Comparison of ENCODE assay signal across 8 cellular contexts in the genomic region with DNA sequence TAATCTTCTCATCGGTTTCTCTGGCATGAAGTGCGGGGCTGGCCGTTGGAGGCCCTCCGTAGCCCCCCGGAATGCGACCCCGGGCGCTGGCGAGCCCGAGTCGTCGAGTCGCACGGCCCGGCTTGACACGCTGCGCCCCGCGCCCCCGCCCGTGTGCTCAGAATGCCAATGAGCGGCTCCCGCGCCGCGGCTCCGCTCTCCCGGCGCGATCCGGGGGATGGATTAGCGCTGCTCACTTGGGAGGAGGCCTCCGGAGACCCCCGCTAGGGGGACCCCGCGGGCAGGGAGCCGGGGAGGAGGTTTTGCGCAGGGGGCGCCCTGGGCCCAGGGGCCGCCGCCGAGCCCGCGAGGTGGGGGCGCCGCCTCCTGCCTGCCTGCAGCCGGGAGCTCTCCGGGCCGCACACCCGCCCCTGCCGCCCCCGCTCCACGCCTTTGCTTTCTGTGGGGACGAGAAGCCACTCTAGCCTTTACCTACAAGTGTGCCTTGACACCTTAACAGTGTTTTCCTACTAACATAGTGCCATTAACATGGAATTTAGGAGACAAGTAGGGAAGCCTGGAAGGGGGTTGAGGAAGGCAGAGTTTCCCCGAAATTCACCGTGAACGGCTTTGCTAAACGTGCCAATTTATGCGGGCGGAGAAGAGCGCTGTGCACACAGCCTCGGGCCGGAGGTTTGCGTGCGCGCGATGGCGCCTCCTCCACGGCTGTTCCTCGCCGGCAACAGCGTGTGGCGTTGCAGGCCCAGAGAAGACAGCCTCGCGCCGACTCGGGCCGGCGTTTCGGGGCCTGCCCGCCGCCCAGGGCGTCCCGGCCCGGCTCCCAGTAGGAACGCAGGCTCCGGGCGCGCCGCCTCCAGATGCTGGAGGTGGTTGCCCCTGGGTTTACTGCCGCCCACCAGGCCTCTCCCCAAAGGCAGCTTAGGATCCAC. TPM values are rescaled to one million over a fixed set of nuclear protein-coding genes. Genes with fewer than 3 reads are reported as not detected.
DNase-seq lines count a peak whose midpoint lies in the region; ATAC-seq and TF ChIP-seq lines count a peak whose summit lies in the region.

No MANE protein-coding gene starts in this region.

- DNase-seq in BE2C (peak; percentile 86), MG63 (peak; percentile 67), lung microvascular endothelial cell (ENCODE audit: low read depth in 2 of 2) (peak; percentile 84), OCI-M2 (lab: John Stamatoyannopoulos, UW; ENCODE audit: unreplicated experiment) (no peak)
- peak; percentile 78 for DNase-seq in activated CD4-positive, alpha-beta T cell treated with anti-CD3 and anti-CD28 coated beads for 36 hours
- peak; percentile 25 for DNase-seq in stimulated activated CD8-positive, alpha-beta memory T cell treated with anti-CD3 and anti-CD28 coated beads, Interleukin-15, amount 100 ng/mL, for 24 hours (ENCODE audit: low read depth)

- CTCF ChIA-PET in activated CD4-positive, alpha-beta T cell treated with anti-CD3 and anti-CD28 coated beads for 36 hours (lab: Charles Lee), result no interaction called here

- POLR2A ChIA-PET in activated CD4-positive, alpha-beta T cell treated with anti-CD3 and anti-CD28 coated beads for 36 hours (lab: Charles Lee), result no interaction called here

- ATAC-seq in GM19351 (IDR thresholded peaks at IDR 0.05; ENCODE audit: unreplicated experiment), result peak; percentile 41
- ATAC-seq in activated CD4-positive, alpha-beta T cell treated with anti-CD3 and anti-CD28 coated beads for 36 hours, result peak; percentile 78

- no peaks in the 10 kb centered on the region for H3K36me3 Mint-ChIP-seq in activated CD4-positive, alpha-beta T cell treated with anti-CD3 and anti-CD28 coated beads for 36 hours (ENCODE audit: low read depth)
- H3K36me3 Mint-ChIP-seq in dendritic cell treated with granulocyte-macrophage colony-stimulating factor and Interleukin-4, amounts not matched to agents 40 ng/mL and 50 ng/mL, for 4 days (ENCODE audit: low read depth), result no peaks in the 10 kb centered on the region

- peaks cover 18% of the 10 kb centered on the region for H3K4me1 Mint-ChIP-seq in activated CD4-positive, alpha-beta T cell treated with anti-CD3 and anti-CD28 coated beads for 36 hours
- peaks cover 34% of the 10 kb centered on the region for H3K4me1 Mint-ChIP-seq in dendritic cell treated with granulocyte-macrophage colony-stimulating factor and Interleukin-4, amounts not matched to agents 40 ng/mL and 50 ng/mL, for 4 days (ENCODE audit: low read depth)

- H3K4me3 ChIP-seq in BE2C (ENCODE audit: low read depth, low read length) (peak overlapping the region; percentile 59), MG63 (no peak overlapping the region)

- TF ChIP-seq CTCF in BE2C (IDR thresholded peaks at IDR 0.05; ENCODE audit: low read depth, low read length), result peak; percentile 65

- H3K27me3 ChIP-seq in BE2C, result peaks cover 92% of the 10 kb centered on the region
- peaks cover 5% of the 10 kb centered on the region; the same call in 1 of the 2 replicates for H3K27me3 ChIP-seq in MG63

- H3K36me3 ChIP-seq in BE2C (no peaks in the 10 kb centered on the region), MG63 (no peaks in the 10 kb centered on the region)

- peaks cover 52% of the 10 kb centered on the region for H3K27me3 Mint-ChIP-seq in activated CD4-positive, alpha-beta T cell treated with anti-CD3 and anti-CD28 coated beads for 36 hours
- H3K27me3 Mint-ChIP-seq in dendritic cell treated with granulocyte-macrophage colony-stimulating factor and Interleukin-4, amounts not matched to agents 40 ng/mL and 50 ng/mL, for 4 days, result peaks cover 84% of the 10 kb centered on the region

- H3K9me3 ChIP-seq in BE2C (no peaks in the 10 kb centered on the region; the same call in 1 of the 2 replicates), MG63 (no peaks in the 10 kb centered on the region)

- no peak overlapping the region for H3K27ac Mint-ChIP-seq in activated CD4-positive, alpha-beta T cell treated with anti-CD3 and anti-CD28 coated beads for 36 hours
- no peak overlapping the region for H3K27ac Mint-ChIP-seq in dendritic cell treated with granulocyte-macrophage colony-stimulating factor and Interleukin-4, amounts not matched to agents 40 ng/mL and 50 ng/mL, for 4 days

- H3K4me1 ChIP-seq in BE2C, result no peaks in the 10 kb centered on the region

- intact Hi-C loops in activated CD4-positive, alpha-beta T cell treated with anti-CD3 and anti-CD28 coated beads for 36 hours (cut with DNase I, micrococcal nuclease), result loop anchor here (1.0 to 10.0 kb wide), 12 partner anchors 157 to 1470 kb away; partner anchors contain the start of gene EN2 (in 1 of the 2)
- intact Hi-C loops in dendritic cell treated with granulocyte-macrophage colony-stimulating factor and Interleukin-4, amounts not matched to agents 40 ng/mL and 50 ng/mL, for 4 days (cut with micrococcal nuclease), result no loop called here

- H3K4me3 Mint-ChIP-seq in activated CD4-positive, alpha-beta T cell treated with anti-CD3 and anti-CD28 coated beads for 36 hours, result no peak overlapping the region
- H3K4me3 Mint-ChIP-seq in dendritic cell treated with granulocyte-macrophage colony-stimulating factor and Interleukin-4, amounts not matched to agents 40 ng/mL and 50 ng/mL, for 4 days, result peak overlapping the region; percentile 39

- no peaks in the 10 kb centered on the region for H3K9me3 Mint-ChIP-seq in activated CD4-positive, alpha-beta T cell treated with anti-CD3 and anti-CD28 coated beads for 36 hours (ENCODE audit: low read depth)
- no peaks in the 10 kb centered on the region for H3K9me3 Mint-ChIP-seq in dendritic cell treated with granulocyte-macrophage colony-stimulating factor and Interleukin-4, amounts not matched to agents 40 ng/mL and 50 ng/mL, for 4 days

RNA-seq across cellular contexts. Expression of gene SHH, which starts 7.1 kb away (rescaled TPM):
- polyA plus RNA-seq in BE2C (2012; ENCODE audit: insufficient read depth, insufficient read length, low read depth), result not detected
- not detected in 2 replicates for total RNA-seq in MG63 (2014; rRNA removed; shearing (Covaris generic); ENCODE audit: low replicate concordance)
- total RNA-seq in activated CD4-positive, alpha-beta T cell treated with anti-CD3 and anti-CD28 coated beads for 36 hours, result not detected
- total RNA-seq in lung microvascular endothelial cell, result under 0.01 TPM in 2 replicates
